Comparison of ENCODE assay signal across 23 cellular contexts in genomic region chr6:61558796-61559195, GRCh38.
"Had no signal": no experiment of that assay in that cellular context is flagged by ENCODE, and none has a peak within 500 bp of the region (broad histone marks: within the 10 kb centered on the region; RNA-seq: fewer than 3 reads in every experiment).

No MANE protein-coding gene starts in this region.

- ATAC-seq: K562, Panc1, PC-3, T-cell had no signal

- H3K4me3 ChIP-seq: K562, MG63 had no signal

- H3K9me2 ChIP-seq: SK-N-SH had no signal

- H3K27me3 ChIP-seq: MG63 had no signal

- H3K4me2 ChIP-seq: KMS-11, SK-N-SH had no signal

- H3K36me3 ChIP-seq: MG63 had no signal

- DNase-seq: IMR-90, MG63, NCI-H1092 treated with DMSO at 0.1 percent for 48 hours, NCI-H1436, NCI-H187, NCI-H2029, NCI-H2081 treated with DMSO at 0.1 percent for 48 hours, NCI-H2171, NCI-H226, NCI-H446, NCI-H510A, NCI-H524 treated with DMSO at 0.1 percent for 48 hours, NCI-H69, NCI-H774, PC-3, SHP77, SK-N-SH, SW 1271, T-cell had no signal

- H3K36me3 Mint-ChIP-seq: T-cell had no signal

- H3K27ac Mint-ChIP-seq: T-cell had no signal

- H3K4me1 Mint-ChIP-seq: T-cell had no signal

- H3K27me3 Mint-ChIP-seq: T-cell had no signal

- H3K4me3 Mint-ChIP-seq: T-cell had no signal

- H3K27ac ChIP-seq: KMS-11, RWPE1 had no signal
